In genomic region chr10:125093199-125093841, GRCh38 we compare ENCODE assay signal across 11 cellular contexts.
DNase-seq lines count a peak whose midpoint lies in the region; ATAC-seq and TF ChIP-seq lines count a peak whose summit lies in the region.
"Had no signal": no experiment of that assay in that cellular context is flagged by ENCODE, and none has a peak within 500 bp of the region (broad histone marks: within the 10 kb centered on the region; RNA-seq: fewer than 3 reads in every experiment).

No MANE protein-coding gene starts in this region.

- H3K36me3 ChIP-seq in BLaER1, result peaks cover 81% of the 10 kb centered on the region
- peaks cover 2% of the 10 kb centered on the region for H3K36me3 ChIP-seq in rectal smooth muscle tissue (ENCODE audit: control insufficient read depth, insufficient read depth, low read length)
- H3K36me3 ChIP-seq in mesendoderm (ENCODE audit: control insufficient read depth, insufficient read depth, low read length), result no peaks in the 10 kb centered on the region

- H3K18ac ChIP-seq in mesendoderm (ENCODE audit: low read length), result no peak overlapping the region

- no peak overlapping the region for H2BK5ac ChIP-seq in mesendoderm (ENCODE audit: low read length)

- POLR2A ChIA-PET in activated CD4-positive, alpha-beta memory T cell treated with anti-CD3 and anti-CD28 coated beads for 36 hours (lab: Charles Lee), result no interaction called here

- no peak overlapping the region for H2AK5ac ChIP-seq in mesendoderm (ENCODE audit: low read length)

- no peaks in the 10 kb centered on the region for H3K27me3 Mint-ChIP-seq in brain
- peaks cover 3% of the 10 kb centered on the region for H3K27me3 Mint-ChIP-seq in activated CD4-positive, alpha-beta memory T cell treated with anti-CD3 and anti-CD28 coated beads for 36 hours
- H3K27me3 Mint-ChIP-seq: activated naive CD4-positive, alpha-beta T cell treated with anti-CD3 and anti-CD28 coated beads, Interleukin-2, amount 50 U/mL, for 24 hours had no signal

- H3K27ac ChIP-seq in BLaER1, result no peak overlapping the region
- peak overlapping the region; percentile 24 for H3K27ac ChIP-seq in right cardiac atrium (ENCODE audit: low read length)
- H3K27ac ChIP-seq in rectal smooth muscle tissue (ENCODE audit: low read depth, low read length), result peak overlapping the region; percentile 44
- H3K27ac ChIP-seq in mesendoderm (ENCODE audit: low read depth, low read length), result no peak overlapping the region
- H3K27ac ChIP-seq: VCaP had no signal

- H3K4me3 Mint-ChIP-seq in brain, result no peak overlapping the region
- H3K4me3 Mint-ChIP-seq in activated CD4-positive, alpha-beta memory T cell treated with anti-CD3 and anti-CD28 coated beads for 36 hours, result no peak overlapping the region
- H3K4me3 Mint-ChIP-seq: activated naive CD4-positive, alpha-beta T cell treated with anti-CD3 and anti-CD28 coated beads, Interleukin-2, amount 50 U/mL, for 24 hours had no signal

- H4K5ac ChIP-seq in mesendoderm (ENCODE audit: low read length), result no peak overlapping the region

- CTCF ChIA-PET in activated CD4-positive, alpha-beta memory T cell treated with anti-CD3 and anti-CD28 coated beads for 36 hours (lab: Charles Lee), result no interaction called here

- H2BK15ac ChIP-seq in mesendoderm (replicated peaks; ENCODE audit: low read depth), result no peak overlapping the region

- peaks cover 100% of the 10 kb centered on the region for H4K20me1 ChIP-seq in BLaER1

- H3K36me3 Mint-ChIP-seq in brain, result peaks cover 23% of the 10 kb centered on the region
- no peaks in the 10 kb centered on the region for H3K36me3 Mint-ChIP-seq in activated CD4-positive, alpha-beta memory T cell treated with anti-CD3 and anti-CD28 coated beads for 36 hours
- H3K36me3 Mint-ChIP-seq: activated naive CD4-positive, alpha-beta T cell treated with anti-CD3 and anti-CD28 coated beads, Interleukin-2, amount 50 U/mL, for 24 hours had no signal

- 23% methylated on average over 15 of the region's 15 CpGs for WGBS in right cardiac atrium
- WGBS in mesendoderm (ENCODE audit: extremely low coverage, insufficient coverage, low lambda C conversion rate), result no CpG with 5 or more reads among the region's 15 CpGs

- H3K56ac ChIP-seq in mesendoderm (ENCODE audit: low read length), result no peak overlapping the region

- no peak overlapping the region for H3K23ac ChIP-seq in mesendoderm (ENCODE audit: low read length)

- peaks cover 40% of the 10 kb centered on the region for H3K79me1 ChIP-seq in mesendoderm (ENCODE audit: low read length)

- ATAC-seq in right cardiac atrium (peak; percentile 71 to 82), GM18861 (IDR thresholded peaks at IDR 0.05; ENCODE audit: unreplicated experiment) (no peak)

- no peak overlapping the region for H3K4me3 ChIP-seq in BLaER1
- no peak overlapping the region for H3K4me3 ChIP-seq in right cardiac atrium (ENCODE audit: low read length)
- peak overlapping the region; percentile 6 for H3K4me3 ChIP-seq in rectal smooth muscle tissue (ENCODE audit: low read length)
- no peak overlapping the region for H3K4me3 ChIP-seq in mesendoderm (ENCODE audit: low read length)

- no peak for TF ChIP-seq CTCF in brain (conservative IDR thresholded peaks at IDR 0.05)

- DNase-seq in right cardiac atrium, result peak; percentile 73 to 86 (median 82)
- no peak for DNase-seq in activated CD4-positive, alpha-beta memory T cell treated with anti-CD3 and anti-CD28 coated beads for 36 hours
- DNase-seq in mesendoderm, result no peak
- no peak for DNase-seq in globus pallidus (ENCODE audit: low spot score)
- DNase-seq: NK-92 treated with Interleukin-12 subunit alpha and Interleukin-12 subunit beta, amount 100 ng/mL, for 24 hours had no signal

- H3K4ac ChIP-seq in mesendoderm (ENCODE audit: low read depth, low read length), result no peak overlapping the region

- peak overlapping the region; percentile 55 to 89 (median 79) for H3K27ac Mint-ChIP-seq in brain
- H3K27ac Mint-ChIP-seq in activated CD4-positive, alpha-beta memory T cell treated with anti-CD3 and anti-CD28 coated beads for 36 hours, result no peak overlapping the region
- H3K27ac Mint-ChIP-seq: activated naive CD4-positive, alpha-beta T cell treated with anti-CD3 and anti-CD28 coated beads, Interleukin-2, amount 50 U/mL, for 24 hours had no signal

- no peak overlapping the region for H4K8ac ChIP-seq in mesendoderm (ENCODE audit: low read depth, low read length)

- H3K27me3 ChIP-seq in BLaER1 (no peaks in the 10 kb centered on the region), right cardiac atrium (ENCODE audit: control insufficient read depth, insufficient read depth) (no peaks in the 10 kb centered on the region), rectal smooth muscle tissue (ENCODE audit: control insufficient read depth, insufficient read depth, low read length) (no peaks in the 10 kb centered on the region), mesendoderm (ENCODE audit: insufficient read depth, low read length, poor library complexity) (no peaks in the 10 kb centered on the region)

- peaks cover 77% of the 10 kb centered on the region for H3K4me1 Mint-ChIP-seq in brain
- H3K4me1 Mint-ChIP-seq in activated CD4-positive, alpha-beta memory T cell treated with anti-CD3 and anti-CD28 coated beads for 36 hours (ENCODE audit: low read depth), result no peaks in the 10 kb centered on the region
- H3K4me1 Mint-ChIP-seq: activated naive CD4-positive, alpha-beta T cell treated with anti-CD3 and anti-CD28 coated beads, Interleukin-2, amount 50 U/mL, for 24 hours had no signal

- H3K9ac ChIP-seq in BLaER1 (no peak overlapping the region), rectal smooth muscle tissue (ENCODE audit: low read length) (no peak overlapping the region), mesendoderm (ENCODE audit: low read length) (no peak overlapping the region)

- no peaks in the 10 kb centered on the region for H3K9me3 ChIP-seq in BLaER1
- H3K9me3 ChIP-seq in right cardiac atrium (ENCODE audit: control insufficient read depth, low read length), result no peaks in the 10 kb centered on the region

- peaks cover 90% of the 10 kb centered on the region for H3K79me2 ChIP-seq in mesendoderm (ENCODE audit: control insufficient read depth, insufficient read depth, low read length)

- intact Hi-C loops in right cardiac atrium (cut with DNase I), result no loop called here
- intact Hi-C loops in activated CD4-positive, alpha-beta memory T cell treated with anti-CD3 and anti-CD28 coated beads for 36 hours (cut with micrococcal nuclease), result no loop called here

- H3K9me3 Mint-ChIP-seq in brain, result no peaks in the 10 kb centered on the region
- no peaks in the 10 kb centered on the region for H3K9me3 Mint-ChIP-seq in activated CD4-positive, alpha-beta memory T cell treated with anti-CD3 and anti-CD28 coated beads for 36 hours
- H3K9me3 Mint-ChIP-seq: activated naive CD4-positive, alpha-beta T cell treated with anti-CD3 and anti-CD28 coated beads, Interleukin-2, amount 50 U/mL, for 24 hours had no signal

- H2BK120ac ChIP-seq in mesendoderm (ENCODE audit: low read depth, low read length), result no peak overlapping the region

- H3K4me2 ChIP-seq in BLaER1, result peak overlapping the region; percentile 44
- no peak overlapping the region for H3K4me2 ChIP-seq in mesendoderm (ENCODE audit: low read length)

- H3K4me1 ChIP-seq in BLaER1 (peaks cover 61% of the 10 kb centered on the region), right cardiac atrium (ENCODE audit: control insufficient read depth, insufficient read depth, low read length) (peaks cover 38% of the 10 kb centered on the region), rectal smooth muscle tissue (ENCODE audit: control insufficient read depth, insufficient read depth, low read length) (peaks cover 21% of the 10 kb centered on the region), mesendoderm (ENCODE audit: control insufficient read depth, low read depth, low read length) (peaks cover 8% of the 10 kb centered on the region)

Comparison
In these comparisons a context has a peak if more than half of its experiments do, and no peak if none do; other contexts are left out.
1. H3K27ac ChIP-seq: peak in right cardiac atrium (single experiment) and rectal smooth muscle tissue (single experiment); none in BLaER1 (single experiment) and mesendoderm (single experiment).
2. DNase-seq: peak in right cardiac atrium (3 of 3); none in activated CD4-positive, alpha-beta memory T cell treated with anti-CD3 and anti-CD28 coated beads for 36 hours (single experiment), mesendoderm (single experiment) and globus pallidus (single experiment).